In the genomic region with DNA sequence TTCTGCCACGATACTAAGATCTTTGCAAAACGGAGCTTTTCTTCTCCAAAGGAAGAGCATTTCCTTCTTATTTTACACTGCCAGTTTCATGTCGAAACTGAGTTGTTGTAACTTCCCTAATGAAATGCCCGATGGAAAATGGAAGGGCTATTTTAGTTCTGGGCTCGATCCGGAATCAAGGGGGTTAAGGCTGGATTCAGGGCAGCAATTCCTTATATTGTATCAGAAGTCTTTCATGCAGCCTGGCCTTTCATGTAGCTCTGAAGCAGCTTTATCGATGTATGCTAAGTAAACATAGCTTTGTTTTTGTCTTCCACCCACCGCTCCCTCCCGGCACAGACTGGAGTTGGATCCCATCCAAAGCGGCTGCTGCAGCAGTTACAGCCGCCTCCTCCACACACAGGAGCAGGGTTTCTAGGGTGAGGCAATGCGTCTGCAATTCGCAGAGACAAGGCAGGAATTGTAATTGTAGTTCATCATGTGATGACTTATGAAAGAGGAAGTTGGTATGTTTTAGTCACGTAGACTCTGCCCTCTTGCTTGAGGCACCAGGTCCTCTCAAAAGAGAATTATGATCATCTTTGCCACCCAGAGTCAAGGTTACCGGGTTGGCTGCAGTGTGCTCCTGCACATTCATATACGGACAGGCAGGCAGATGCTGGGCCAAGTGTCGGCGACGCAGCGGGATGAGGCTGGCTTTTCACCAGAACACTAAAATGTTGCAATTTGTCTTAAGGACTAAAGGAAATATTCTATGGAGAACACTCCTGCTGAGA, we compare ENCODE assay signal across 1 cellular context.
TF ChIP-seq lines count a peak whose summit lies in the region.

No MANE protein-coding gene starts in this region.

TF ChIP-seq in HEK293, 187 proteins besides CTCF, POLR2A, EP300 and RAD21 (continued from another document and continues in another):
- TF ChIP-seq, protein P1, sequence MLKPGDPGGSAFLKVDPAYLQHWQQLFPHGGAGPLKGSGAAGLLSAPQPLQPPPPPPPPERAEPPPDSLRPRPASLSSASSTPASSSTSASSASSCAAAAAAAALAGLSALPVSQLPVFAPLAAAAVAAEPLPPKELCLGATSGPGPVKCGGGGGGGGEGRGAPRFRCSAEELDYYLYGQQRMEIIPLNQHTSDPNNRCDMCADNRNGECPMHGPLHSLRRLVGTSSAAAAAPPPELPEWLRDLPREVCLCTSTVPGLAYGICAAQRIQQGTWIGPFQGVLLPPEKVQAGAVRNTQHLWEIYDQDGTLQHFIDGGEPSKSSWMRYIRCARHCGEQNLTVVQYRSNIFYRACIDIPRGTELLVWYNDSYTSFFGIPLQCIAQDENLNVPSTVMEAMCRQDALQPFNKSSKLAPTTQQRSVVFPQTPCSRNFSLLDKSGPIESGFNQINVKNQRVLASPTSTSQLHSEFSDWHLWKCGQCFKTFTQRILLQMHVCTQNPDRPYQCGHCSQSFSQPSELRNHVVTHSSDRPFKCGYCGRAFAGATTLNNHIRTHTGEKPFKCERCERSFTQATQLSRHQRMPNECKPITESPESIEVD (tag by site-specific recombination; IDR thresholded peaks at IDR 0.05) = peak; percentile 87
- TF ChIP-seq GFI1B (tag by site-specific recombination; IDR thresholded peaks at IDR 0.05) (peak; percentile 70; the same call in 1 of the 2 replicates), BCL11A (tag by site-specific recombination; IDR thresholded peaks at IDR 0.05; ENCODE audit: low read depth) (peak; percentile 76; the same call in 1 of the 2 replicates), SP7 (tag by site-specific recombination; IDR thresholded peaks at IDR 0.05) (peak; percentile 100), MZF1 (tag by site-specific recombination; IDR thresholded peaks at IDR 0.05; ENCODE audit: borderline replicate concordance) (peak; percentile 91), ZBTB21 (tag by site-specific recombination; IDR thresholded peaks at IDR 0.05) (peak; percentile 90), WT1 (tag by site-specific recombination; IDR thresholded peaks at IDR 0.05) (peak; percentile 95), ZNF561 (tag by site-specific recombination; IDR thresholded peaks at IDR 0.05; ENCODE audit: borderline replicate concordance) (peak; percentile 96), KLF10 (tag by site-specific recombination; IDR thresholded peaks at IDR 0.05) (peak; percentile 90), ZNF610 (tag by site-specific recombination; IDR thresholded peaks at IDR 0.05; ENCODE audit: borderline replicate concordance) (peak; percentile 93; the same call in 1 of the 2 replicates), ZNF785 (tag by site-specific recombination; IDR thresholded peaks at IDR 0.05) (peak; percentile 72; the same call in 1 of the 2 replicates), ZNF132 (tag by site-specific recombination; IDR thresholded peaks at IDR 0.05; ENCODE audit: borderline replicate concordance) (no peak), ZNF664 (tag by site-specific recombination; IDR thresholded peaks at IDR 0.05) (no peak; the same call in 1 of the 2 replicates), ZFP37 (tag by site-specific recombination; IDR thresholded peaks at IDR 0.05) (peak; percentile 88), ZFHX2 (tag by site-specific recombination; conservative IDR thresholded peaks at IDR 0.05) (peak; percentile 97), ZSCAN16 (tag by site-specific recombination; IDR thresholded peaks at IDR 0.05) (peak; percentile 27; the same call in 1 of the 2 replicates), TRIM28 (IDR thresholded peaks at IDR 0.05; ENCODE audit: borderline replicate concordance, low read length) (peak; percentile 99), ZNF76 (tag by site-specific recombination; IDR thresholded peaks at IDR 0.05; ENCODE audit: borderline replicate concordance, low read depth) (peak; percentile 74; the same call in 1 of the 2 replicates), SALL2 (tag by site-specific recombination; IDR thresholded peaks at IDR 0.05; ENCODE audit: borderline replicate concordance) (no peak), ZNF221 (tag by site-specific recombination; IDR thresholded peaks at IDR 0.05; ENCODE audit: borderline replicate concordance) (no peak), ZNF24 (tag by site-specific recombination; IDR thresholded peaks at IDR 0.05) (peak; percentile 99), ZXDB (tag by site-specific recombination; IDR thresholded peaks at IDR 0.05) (peak; percentile 96), ZBTB20 (tag by site-specific recombination; IDR thresholded peaks at IDR 0.05) (peak; percentile 91), ZNF366 (tag by site-specific recombination; conservative IDR thresholded peaks at IDR 0.05) (peak; percentile 99), SP2 (tag by site-specific recombination; IDR thresholded peaks at IDR 0.05) (peak; percentile 83), ZNF501 (tag by site-specific recombination; IDR thresholded peaks at IDR 0.05) (peak; percentile 90), ZNF184 (tag by site-specific recombination; IDR thresholded peaks at IDR 0.05) (peak; percentile 70), TCF7L2 (IDR thresholded peaks at IDR 0.05; ENCODE audit: borderline replicate concordance, low read depth, low read length) (peak; percentile 93), ZNF473 (tag by site-specific recombination; IDR thresholded peaks at IDR 0.05) (no peak), ZNF701 (tag by site-specific recombination; IDR thresholded peaks at IDR 0.05) (no peak), ZSCAN30 (tag by site-specific recombination; IDR thresholded peaks at IDR 0.05) (peak; percentile 98), ZNF843 (tag by site-specific recombination; IDR thresholded peaks at IDR 0.05) (peak; percentile 92), HOXA7 (CRISPR knock-in tag; IDR thresholded peaks at IDR 0.05; ENCODE audit: borderline replicate concordance) (no peak), ZNF223 (tag by site-specific recombination; IDR thresholded peaks at IDR 0.05) (no peak)
- TF ChIP-seq, protein P2, sequence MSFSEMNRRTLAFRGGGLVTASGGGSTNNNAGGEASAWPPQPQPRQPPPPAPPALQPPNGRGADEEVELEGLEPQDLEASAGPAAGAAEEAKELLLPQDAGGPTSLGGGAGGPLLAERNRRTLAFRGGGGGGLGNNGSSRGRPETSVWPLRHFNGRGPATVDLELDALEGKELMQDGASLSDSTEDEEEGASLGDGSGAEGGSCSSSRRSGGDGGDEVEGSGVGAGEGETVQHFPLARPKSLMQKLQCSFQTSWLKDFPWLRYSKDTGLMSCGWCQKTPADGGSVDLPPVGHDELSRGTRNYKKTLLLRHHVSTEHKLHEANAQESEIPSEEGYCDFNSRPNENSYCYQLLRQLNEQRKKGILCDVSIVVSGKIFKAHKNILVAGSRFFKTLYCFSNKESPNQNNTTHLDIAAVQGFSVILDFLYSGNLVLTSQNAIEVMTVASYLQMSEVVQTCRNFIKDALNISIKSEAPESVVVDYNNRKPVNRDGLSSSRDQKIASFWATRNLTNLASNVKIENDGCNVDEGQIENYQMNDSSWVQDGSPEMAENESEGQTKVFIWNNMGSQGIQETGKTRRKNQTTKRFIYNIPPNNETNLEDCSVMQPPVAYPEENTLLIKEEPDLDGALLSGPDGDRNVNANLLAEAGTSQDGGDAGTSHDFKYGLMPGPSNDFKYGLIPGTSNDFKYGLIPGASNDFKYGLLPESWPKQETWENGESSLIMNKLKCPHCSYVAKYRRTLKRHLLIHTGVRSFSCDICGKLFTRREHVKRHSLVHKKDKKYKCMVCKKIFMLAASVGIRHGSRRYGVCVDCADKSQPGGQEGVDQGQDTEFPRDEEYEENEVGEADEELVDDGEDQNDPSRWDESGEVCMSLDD (tag by site-specific recombination; IDR thresholded peaks at IDR 0.05) = 0 out of 2 replicates have a peak, but pooled peaks have one; percentile 24
- TF ChIP-seq, protein P3, sequence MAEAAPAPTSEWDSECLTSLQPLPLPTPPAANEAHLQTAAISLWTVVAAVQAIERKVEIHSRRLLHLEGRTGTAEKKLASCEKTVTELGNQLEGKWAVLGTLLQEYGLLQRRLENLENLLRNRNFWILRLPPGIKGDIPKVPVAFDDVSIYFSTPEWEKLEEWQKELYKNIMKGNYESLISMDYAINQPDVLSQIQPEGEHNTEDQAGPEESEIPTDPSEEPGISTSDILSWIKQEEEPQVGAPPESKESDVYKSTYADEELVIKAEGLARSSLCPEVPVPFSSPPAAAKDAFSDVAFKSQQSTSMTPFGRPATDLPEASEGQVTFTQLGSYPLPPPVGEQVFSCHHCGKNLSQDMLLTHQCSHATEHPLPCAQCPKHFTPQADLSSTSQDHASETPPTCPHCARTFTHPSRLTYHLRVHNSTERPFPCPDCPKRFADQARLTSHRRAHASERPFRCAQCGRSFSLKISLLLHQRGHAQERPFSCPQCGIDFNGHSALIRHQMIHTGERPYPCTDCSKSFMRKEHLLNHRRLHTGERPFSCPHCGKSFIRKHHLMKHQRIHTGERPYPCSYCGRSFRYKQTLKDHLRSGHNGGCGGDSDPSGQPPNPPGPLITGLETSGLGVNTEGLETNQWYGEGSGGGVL (tag by site-specific recombination; IDR thresholded peaks at IDR 0.05) = peak; percentile 94
- TF ChIP-seq, protein P4, sequence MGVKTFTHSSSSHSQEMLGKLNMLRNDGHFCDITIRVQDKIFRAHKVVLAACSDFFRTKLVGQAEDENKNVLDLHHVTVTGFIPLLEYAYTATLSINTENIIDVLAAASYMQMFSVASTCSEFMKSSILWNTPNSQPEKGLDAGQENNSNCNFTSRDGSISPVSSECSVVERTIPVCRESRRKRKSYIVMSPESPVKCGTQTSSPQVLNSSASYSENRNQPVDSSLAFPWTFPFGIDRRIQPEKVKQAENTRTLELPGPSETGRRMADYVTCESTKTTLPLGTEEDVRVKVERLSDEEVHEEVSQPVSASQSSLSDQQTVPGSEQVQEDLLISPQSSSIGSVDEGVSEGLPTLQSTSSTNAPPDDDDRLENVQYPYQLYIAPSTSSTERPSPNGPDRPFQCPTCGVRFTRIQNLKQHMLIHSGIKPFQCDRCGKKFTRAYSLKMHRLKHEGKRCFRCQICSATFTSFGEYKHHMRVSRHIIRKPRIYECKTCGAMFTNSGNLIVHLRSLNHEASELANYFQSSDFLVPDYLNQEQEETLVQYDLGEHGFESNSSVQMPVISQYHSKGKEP (tag by site-specific recombination; IDR thresholded peaks at IDR 0.05) = peak; percentile 100
- TF ChIP-seq, protein P5, sequence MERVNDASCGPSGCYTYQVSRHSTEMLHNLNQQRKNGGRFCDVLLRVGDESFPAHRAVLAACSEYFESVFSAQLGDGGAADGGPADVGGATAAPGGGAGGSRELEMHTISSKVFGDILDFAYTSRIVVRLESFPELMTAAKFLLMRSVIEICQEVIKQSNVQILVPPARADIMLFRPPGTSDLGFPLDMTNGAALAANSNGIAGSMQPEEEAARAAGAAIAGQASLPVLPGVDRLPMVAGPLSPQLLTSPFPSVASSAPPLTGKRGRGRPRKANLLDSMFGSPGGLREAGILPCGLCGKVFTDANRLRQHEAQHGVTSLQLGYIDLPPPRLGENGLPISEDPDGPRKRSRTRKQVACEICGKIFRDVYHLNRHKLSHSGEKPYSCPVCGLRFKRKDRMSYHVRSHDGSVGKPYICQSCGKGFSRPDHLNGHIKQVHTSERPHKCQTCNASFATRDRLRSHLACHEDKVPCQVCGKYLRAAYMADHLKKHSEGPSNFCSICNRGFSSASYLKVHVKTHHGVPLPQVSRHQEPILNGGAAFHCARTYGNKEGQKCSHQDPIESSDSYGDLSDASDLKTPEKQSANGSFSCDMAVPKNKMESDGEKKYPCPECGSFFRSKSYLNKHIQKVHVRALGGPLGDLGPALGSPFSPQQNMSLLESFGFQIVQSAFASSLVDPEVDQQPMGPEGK (tag by site-specific recombination; IDR thresholded peaks at IDR 0.05) = peak; percentile 94
- TF ChIP-seq, protein P6, sequence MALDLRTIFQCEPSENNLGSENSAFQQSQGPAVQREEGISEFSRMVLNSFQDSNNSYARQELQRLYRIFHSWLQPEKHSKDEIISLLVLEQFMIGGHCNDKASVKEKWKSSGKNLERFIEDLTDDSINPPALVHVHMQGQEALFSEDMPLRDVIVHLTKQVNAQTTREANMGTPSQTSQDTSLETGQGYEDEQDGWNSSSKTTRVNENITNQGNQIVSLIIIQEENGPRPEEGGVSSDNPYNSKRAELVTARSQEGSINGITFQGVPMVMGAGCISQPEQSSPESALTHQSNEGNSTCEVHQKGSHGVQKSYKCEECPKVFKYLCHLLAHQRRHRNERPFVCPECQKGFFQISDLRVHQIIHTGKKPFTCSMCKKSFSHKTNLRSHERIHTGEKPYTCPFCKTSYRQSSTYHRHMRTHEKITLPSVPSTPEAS (tag by site-specific recombination; IDR thresholded peaks at IDR 0.05) = peak; percentile 77; the same call in 1 of the 2 replicates
- TF ChIP-seq, protein P7, sequence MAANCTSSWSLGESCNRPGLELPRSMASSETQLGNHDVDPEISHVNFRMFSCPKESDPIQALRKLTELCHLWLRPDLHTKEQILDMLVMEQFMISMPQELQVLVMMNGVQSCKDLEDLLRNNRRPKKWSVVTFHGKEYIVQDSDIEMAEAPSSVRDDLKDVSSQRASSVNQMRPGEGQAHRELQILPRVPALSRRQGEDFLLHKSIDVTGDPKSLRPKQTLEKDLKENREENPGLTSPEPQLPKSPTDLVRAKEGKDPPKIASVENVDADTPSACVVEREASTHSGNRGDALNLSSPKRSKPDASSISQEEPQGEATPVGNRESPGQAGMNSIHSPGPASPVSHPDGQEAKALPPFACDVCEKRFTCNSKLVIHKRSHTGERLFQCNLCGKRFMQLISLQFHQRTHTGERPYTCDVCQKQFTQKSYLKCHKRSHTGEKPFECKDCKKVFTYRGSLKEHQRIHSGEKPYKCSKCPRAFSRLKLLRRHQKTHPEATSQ (tag by site-specific recombination; IDR thresholded peaks at IDR 0.05) = no peak
- TF ChIP-seq, protein P8, sequence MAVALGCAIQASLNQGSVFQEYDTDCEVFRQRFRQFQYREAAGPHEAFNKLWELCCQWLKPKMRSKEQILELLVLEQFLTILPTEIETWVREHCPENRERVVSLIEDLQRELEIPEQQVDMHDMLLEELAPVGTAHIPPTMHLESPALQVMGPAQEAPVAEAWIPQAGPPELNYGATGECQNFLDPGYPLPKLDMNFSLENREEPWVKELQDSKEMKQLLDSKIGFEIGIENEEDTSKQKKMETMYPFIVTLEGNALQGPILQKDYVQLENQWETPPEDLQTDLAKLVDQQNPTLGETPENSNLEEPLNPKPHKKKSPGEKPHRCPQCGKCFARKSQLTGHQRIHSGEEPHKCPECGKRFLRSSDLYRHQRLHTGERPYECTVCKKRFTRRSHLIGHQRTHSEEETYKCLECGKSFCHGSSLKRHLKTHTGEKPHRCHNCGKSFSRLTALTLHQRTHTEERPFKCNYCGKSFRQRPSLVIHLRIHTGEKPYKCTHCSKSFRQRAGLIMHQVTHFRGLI (tag by site-specific recombination; IDR thresholded peaks at IDR 0.05) = peak; percentile 37; the same call in 1 of the 2 replicates
